Comparison of ENCODE assay signal across 18 cellular contexts in the genomic region with DNA sequence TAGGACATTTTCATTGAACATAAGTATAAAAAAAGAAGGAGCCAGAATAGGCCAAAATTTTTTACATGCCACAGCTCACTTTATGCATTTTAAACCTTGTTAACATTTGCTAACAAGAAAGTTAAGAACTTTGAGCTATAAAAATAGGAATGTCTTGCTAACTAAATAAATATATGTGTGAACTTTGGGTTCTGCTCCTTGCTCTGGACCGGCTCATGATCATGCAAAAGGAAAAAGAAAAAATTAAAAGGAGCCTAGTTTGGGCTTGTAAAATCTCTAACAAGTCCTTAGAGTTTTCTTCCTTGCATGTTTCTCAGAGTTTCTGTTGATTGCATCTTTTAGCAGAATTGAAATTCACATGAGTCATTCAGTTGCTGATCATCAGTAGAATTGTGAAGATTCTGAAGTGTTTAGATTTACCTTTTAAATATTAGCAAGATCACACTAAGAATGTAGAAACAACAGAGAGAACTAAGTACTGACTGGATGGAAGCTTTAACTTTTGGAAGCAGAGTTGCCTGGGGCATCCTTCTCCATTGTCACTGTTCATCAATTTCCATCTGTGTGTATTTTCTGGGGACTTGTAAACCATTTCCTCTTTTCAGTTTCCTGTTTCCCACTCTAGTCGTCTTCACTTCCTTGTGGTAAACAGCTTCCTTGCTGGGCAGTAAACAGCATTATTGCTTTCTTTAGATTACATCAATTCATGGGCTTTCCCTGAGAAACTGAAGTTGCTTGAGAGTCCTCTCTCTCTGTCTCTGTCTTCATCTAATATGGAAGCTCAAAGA.
DNase-seq lines count a peak whose midpoint lies in the region; ATAC-seq, FAIRE-seq and TF ChIP-seq lines count a peak whose summit lies in the region.
"Had no signal": no experiment of that assay in that cellular context is flagged by ENCODE, and none has a peak within 500 bp of the region (broad histone marks: within the 10 kb centered on the region; RNA-seq: fewer than 3 reads in every experiment).

No MANE protein-coding gene starts in this region.

- H3K27ac ChIP-seq in ACC112 (ENCODE audit: low read depth, low read length) (no peak overlapping the region), GM23338 (ENCODE audit: low read depth) (no peak overlapping the region), SK-N-MC (no peak overlapping the region)
- H3K27ac ChIP-seq: suprapubic skin had no signal

- H3K27ac Mint-ChIP-seq in GM23338 = no peak overlapping the region
- H3K27ac Mint-ChIP-seq: endodermal cell, progenitor cell of endocrine pancreas had no signal

- H3K79me2 ChIP-seq in ACC112 (ENCODE audit: control insufficient read depth, insufficient read depth, low read length, unreplicated experiment) (no peaks in the 10 kb centered on the region), GM23338 (replicated peaks; ENCODE audit: insufficient read depth) (no peaks in the 10 kb centered on the region)

- H3K9me3 ChIP-seq in SK-N-MC (ENCODE audit: low read depth, low read length) = no peaks in the 10 kb centered on the region
- H3K9me3 ChIP-seq: suprapubic skin had no signal

- H3K9me2 ChIP-seq in GM23338 (ENCODE audit: insufficient read depth) = peaks cover 27% of the 10 kb centered on the region

- peaks cover 21% of the 10 kb centered on the region for H3K4me1 ChIP-seq in ACC112 (ENCODE audit: control insufficient read depth, insufficient read depth, low read length, unreplicated experiment)
- H3K4me1 ChIP-seq in GM23338 (ENCODE audit: insufficient read depth) = peaks cover 23% of the 10 kb centered on the region; the same call in 1 of the 2 replicates
- H3K4me1 ChIP-seq: suprapubic skin had no signal

- DNase-seq in GM23338 (ENCODE audit: low spot score) (no peak), SK-N-MC (ENCODE audit: low read depth, low spot score) (peak; percentile 44), fibroblast of pulmonary artery (ENCODE audit: low read depth) (peak; percentile 4), ureter (ENCODE audit: low spot score) (no peak), frontal cortex (ENCODE audit: low spot score in 2 of 2) (no peak), KBM-7 (no peak), kidney glomerular epithelial cell (lab: John Stamatoyannopoulos, UW) (no peak)
- DNase-seq: activated gamma-delta T cell; endodermal cell; glutamatergic neuron; NCI-H146; NCI-H524 treated with DMSO at 0.1 percent for 48 hours; stimulated activated CD4-positive, alpha-beta T cell treated with anti-CD3 and anti-CD28 coated beads, Interleukin-15, amount 100 ng/mL, for 24 hours had no signal

- H3K4me3 Mint-ChIP-seq in GM23338 = no peak overlapping the region
- H3K4me3 Mint-ChIP-seq: brain, endodermal cell had no signal

- no peaks in the 10 kb centered on the region for H4K20me1 ChIP-seq in GM23338 (replicated peaks; ENCODE audit: insufficient read depth)

- in situ Hi-C loops in KBM-7 (cut with MboI; ENCODE audit: low pct_unique_long_range_greater_than_20kb, low sequenced_read_pairs) = no loop called here

- peaks cover 15% of the 10 kb centered on the region for H3K4me1 Mint-ChIP-seq in GM23338

- ATAC-seq in GM23338 = no peak
- ATAC-seq: HepG2 had no signal

- no peak overlapping the region for H3K4me2 ChIP-seq in GM23338

- H3K36me3 Mint-ChIP-seq in GM23338 (ENCODE audit: low read depth) = no peaks in the 10 kb centered on the region
- H3K36me3 Mint-ChIP-seq: brain had no signal

- H3F3A ChIP-seq in GM23338 (replicated peaks; ENCODE audit: low read depth) = no peaks in the 10 kb centered on the region

- H3K4me3 ChIP-seq in ACC112 (ENCODE audit: low read depth, low read length) (no peak overlapping the region), GM23338 (no peak overlapping the region), SK-N-MC (no peak overlapping the region), fibroblast of pulmonary artery (replicated peaks; ENCODE audit: low read depth, low read length) (no peak overlapping the region)
- H3K4me3 ChIP-seq: suprapubic skin had no signal

- H2AFZ ChIP-seq in ACC112 (ENCODE audit: low read length, unreplicated experiment) = peak overlapping the region; percentile 5
- peak overlapping the region; percentile 67 for H2AFZ ChIP-seq in GM23338

- no peak for FAIRE-seq in frontal cortex (lab: Jason Lieb, UNC)
- FAIRE-seq: HepG2 had no signal

- H3K36me3 ChIP-seq in ACC112 (ENCODE audit: insufficient read depth, low read length) (no peaks in the 10 kb centered on the region), GM23338 (ENCODE audit: insufficient read depth) (no peaks in the 10 kb centered on the region), SK-N-MC (ENCODE audit: insufficient read depth, low read length) (no peaks in the 10 kb centered on the region)
- H3K36me3 ChIP-seq: suprapubic skin had no signal

- H3K9ac ChIP-seq in SK-N-MC (ENCODE audit: insufficient read length) = no peak overlapping the region

- H3K9me3 Mint-ChIP-seq in GM23338 = no peaks in the 10 kb centered on the region
- H3K9me3 Mint-ChIP-seq: endodermal cell had no signal

- H3K27me3 ChIP-seq in ACC112 (ENCODE audit: insufficient read depth, low read length) (no peaks in the 10 kb centered on the region), GM23338 (ENCODE audit: insufficient read depth) (no peaks in the 10 kb centered on the region)
- H3K27me3 ChIP-seq: suprapubic skin had no signal

- H3K27me3 Mint-ChIP-seq in GM23338 (ENCODE audit: insufficient read depth, low read depth, poor library complexity) = peaks cover 2% of the 10 kb centered on the region
- H3K27me3 Mint-ChIP-seq: brain, progenitor cell of endocrine pancreas had no signal

- TF ChIP-seq CTCF in GM23338 (conservative IDR thresholded peaks at IDR 0.05; ENCODE audit: low read depth in 2 of 2) = no peak
- no peak for TF ChIP-seq CTCF in fibroblast of pulmonary artery (IDR thresholded peaks at IDR 0.05; ENCODE audit: low read length, missing control alignments)

TF ChIP-seq in GM23338, 12 proteins besides CTCF, POLR2A, EP300 and RAD21:
- TF ChIP-seq ZNF114 (CRISPR knock-in tag; IDR thresholded peaks at IDR 0.05) = no peak

Comparison
In these comparisons a context has a peak if more than half of its experiments do, and no peak if none do; other contexts are left out.
1. DNase-seq: peak in SK-N-MC (single experiment) and fibroblast of pulmonary artery (single experiment); none in GM23338 (single experiment), ureter (single experiment), frontal cortex (0 of 2), KBM-7 (single experiment) and kidney glomerular epithelial cell (single experiment).